In genomic region chr9:33446507-33447403, GRCh38 we compare ENCODE assay signal across 7 cellular contexts. TPM values are rescaled to one million over a fixed set of nuclear protein-coding genes. Genes with fewer than 3 reads are reported as not detected.
DNase-seq lines count a peak whose midpoint lies in the region; ATAC-seq and TF ChIP-seq lines count a peak whose summit lies in the region.

No MANE protein-coding gene starts in this region.

- H4K20me1 ChIP-seq in fibroblast of lung (ENCODE audit: control insufficient read depth, extremely low read depth, insufficient read depth, low read length), result no peaks in the 10 kb centered on the region

- peaks cover 36% of the 10 kb centered on the region for H3K4me1 Mint-ChIP-seq in activated CD8-positive, alpha-beta memory T cell treated with anti-CD3 and anti-CD28 coated beads, Interleukin-2, amount 10 ng/mL, durations not matched to agents 7 days and 5 days
- peaks cover 23% of the 10 kb centered on the region for H3K4me1 Mint-ChIP-seq in type B pancreatic cell (ENCODE audit: unreplicated experiment)

- no peaks in the 10 kb centered on the region for H3K79me2 ChIP-seq in fibroblast of lung (ENCODE audit: control insufficient read depth, insufficient read depth, low read length)

- no peaks in the 10 kb centered on the region for H3K36me3 ChIP-seq in fibroblast of lung (ENCODE audit: control insufficient read depth, insufficient read depth, low read length)
- no peaks in the 10 kb centered on the region for H3K36me3 ChIP-seq in neuronal stem cell (replicated peaks in 1 of 2; ENCODE audit: control insufficient read depth in 2 of 2, insufficient read depth in 2 of 2, low read length in 2 of 2)

- H3K9me3 ChIP-seq in fibroblast of lung (ENCODE audit: control insufficient read depth, insufficient read depth, low read depth, low read length) (no peaks in the 10 kb centered on the region), neuronal stem cell (replicated peaks in 1 of 2; ENCODE audit: control insufficient read depth in 2 of 2, insufficient read depth in 1 of 2, low read depth in 1 of 2, low read length in 2 of 2) (peaks cover 0 to 2% of the 10 kb centered on the region in 2 donors)

- no peak overlapping the region for H2BK12ac ChIP-seq in neuronal stem cell (ENCODE audit: low read length)

- no peak overlapping the region for H3K23ac ChIP-seq in neuronal stem cell (ENCODE audit: low read depth, low read length, poor library complexity)

- no peak overlapping the region for H2BK120ac ChIP-seq in neuronal stem cell (ENCODE audit: low read depth, low read length)

- H3K4me1 ChIP-seq in fibroblast of lung (ENCODE audit: control insufficient read depth, extremely low read depth, insufficient read depth, low read length) (peaks cover 4% of the 10 kb centered on the region), neuronal stem cell (ENCODE audit: control insufficient read depth in 2 of 2, insufficient read depth in 1 of 2, low read depth in 1 of 2, low read length in 2 of 2) (peaks cover 10 to 23% of the 10 kb centered on the region in 2 donors)

- H3K36me3 Mint-ChIP-seq in activated CD8-positive, alpha-beta memory T cell treated with anti-CD3 and anti-CD28 coated beads, Interleukin-2, amount 10 ng/mL, durations not matched to agents 7 days and 5 days, result no peaks in the 10 kb centered on the region
- H3K36me3 Mint-ChIP-seq in type B pancreatic cell, result no peaks in the 10 kb centered on the region

- H3K9ac ChIP-seq in fibroblast of lung (ENCODE audit: insufficient read depth, low read length), result no peak overlapping the region
- peak overlapping the region; percentile 74 for H3K9ac ChIP-seq in neuronal stem cell (ENCODE audit: low read depth, low read length, poor library complexity)

- no peak overlapping the region for H2BK5ac ChIP-seq in neuronal stem cell (ENCODE audit: low read length)

- peak overlapping the region; percentile 78 for H3K4me3 Mint-ChIP-seq in activated CD8-positive, alpha-beta memory T cell treated with anti-CD3 and anti-CD28 coated beads, Interleukin-2, amount 10 ng/mL, durations not matched to agents 7 days and 5 days
- H3K4me3 Mint-ChIP-seq in type B pancreatic cell, result peak overlapping the region; percentile 86

- no peak overlapping the region for H2BK15ac ChIP-seq in neuronal stem cell (ENCODE audit: low read length)

- H2AFZ ChIP-seq in fibroblast of lung (ENCODE audit: low read length), result peak overlapping the region; percentile 15
- peak overlapping the region; percentile 91 for H2AFZ ChIP-seq in neuronal stem cell (ENCODE audit: low read length)

- H3K18ac ChIP-seq in neuronal stem cell (ENCODE audit: low read length), result peak overlapping the region; percentile 9

- H3K27ac Mint-ChIP-seq in activated CD8-positive, alpha-beta memory T cell treated with anti-CD3 and anti-CD28 coated beads, Interleukin-2, amount 10 ng/mL, durations not matched to agents 7 days and 5 days, result peak overlapping the region; percentile 88
- H3K27ac Mint-ChIP-seq in type B pancreatic cell, result peak overlapping the region; percentile 86

- DNase-seq in NCI-H1694 (lab: John Stamatoyannopoulos, UW), result peak; percentile 62
- DNase-seq in activated CD8-positive, alpha-beta memory T cell treated with anti-CD3 and anti-CD28 coated beads, Interleukin-2, amount 10 ng/mL, durations not matched to agents 7 days and 5 days, result peak; percentile 87
- DNase-seq in fibroblast of lung (ENCODE audit: low read depth in 2 of 2), result peak; percentile 52 to 58
- no peak for DNase-seq in neuronal stem cell (ENCODE audit: low spot score)
- no peak for DNase-seq in type B pancreatic cell (ENCODE audit: extremely low spot score, unreplicated experiment)

- no peak overlapping the region for H4K91ac ChIP-seq in neuronal stem cell (ENCODE audit: low read depth, low read length, poor library complexity)

- no peak overlapping the region for H2AK5ac ChIP-seq in neuronal stem cell (ENCODE audit: low read depth, low read length)

- H3K27me3 Mint-ChIP-seq in activated CD8-positive, alpha-beta memory T cell treated with anti-CD3 and anti-CD28 coated beads, Interleukin-2, amount 10 ng/mL, durations not matched to agents 7 days and 5 days, result no peaks in the 10 kb centered on the region
- H3K27me3 Mint-ChIP-seq in type B pancreatic cell, result peaks cover 25% of the 10 kb centered on the region

- TF ChIP-seq CTCF in fibroblast of lung (conservative IDR thresholded peaks at IDR 0.05 in 1 of 2, IDR thresholded peaks at IDR 0.05 in 1 of 2; ENCODE audit: low read depth in 1 of 2, low read length in 2 of 2) (no peak), type B pancreatic cell (conservative IDR thresholded peaks at IDR 0.05) (no peak)

- ATAC-seq in GM18511 (IDR thresholded peaks at IDR 0.05; ENCODE audit: unreplicated experiment), result peak; percentile 86
- ATAC-seq in HG02642 (IDR thresholded peaks at IDR 0.05; ENCODE audit: poor library complexity, unreplicated experiment), result peak; percentile 79
- ATAC-seq in activated CD8-positive, alpha-beta memory T cell treated with anti-CD3 and anti-CD28 coated beads, Interleukin-2, amount 10 ng/mL, durations not matched to agents 7 days and 5 days, result peak; percentile 77

- H3K27ac ChIP-seq in fibroblast of lung (ENCODE audit: insufficient read depth, low read length) (no peak overlapping the region), neuronal stem cell (replicated peaks; ENCODE audit: low read length) (no peak overlapping the region)

- H3K4me3 ChIP-seq in fibroblast of lung (replicated peaks in 1 of 4; ENCODE audit: control extremely low read depth in 1 of 4, insufficient read depth in 1 of 4, low read depth in 3 of 4, low read length in 4 of 4) (peak overlapping the region; percentile 23 to 64 (median 50)), neuronal stem cell (ENCODE audit: low read length in 2 of 2) (peak overlapping the region; percentile 31 to 34)

- H4K8ac ChIP-seq in neuronal stem cell (ENCODE audit: low read depth, low read length), result peak overlapping the region; percentile 94

- peaks cover 2% of the 10 kb centered on the region for H3K27me3 ChIP-seq in fibroblast of lung (ENCODE audit: control insufficient read depth, insufficient read depth, low read length)
- H3K27me3 ChIP-seq in neuronal stem cell (ENCODE audit: control insufficient read depth in 3 of 3, insufficient read depth in 3 of 3, low read depth in 1 of 3, low read length in 3 of 3), result peaks cover 0 to 43% (median 21%) of the 10 kb centered on the region in 3 experiments

- H3K79me1 ChIP-seq in neuronal stem cell (ENCODE audit: low read depth, low read length), result no peaks in the 10 kb centered on the region

- H3K4me2 ChIP-seq in fibroblast of lung (ENCODE audit: extremely low read depth, insufficient read depth, low read length) (peak overlapping the region; percentile 88), neuronal stem cell (ENCODE audit: insufficient read depth, low read length, poor library complexity, severe bottlenecking) (peak overlapping the region; percentile 74)

- H3K14ac ChIP-seq in neuronal stem cell (ENCODE audit: low read length), result no peak overlapping the region

- WGBS in neuronal stem cell (ENCODE audit: extremely low coverage in 2 of 2, insufficient read length in 2 of 2, insufficient replicate concordance in 1 of 2), 2 donors, result no CpG with 5 or more reads among the region's 21 CpGs

- CTCF ChIA-PET in activated CD8-positive, alpha-beta memory T cell treated with anti-CD3 and anti-CD28 coated beads, Interleukin-2, amount 10 ng/mL, durations not matched to agents 7 days and 5 days (lab: Charles Lee), result interaction anchor here (0.9 to 8.7 kb wide), 10 partner anchors 9 to 75 kb away, joined by 3 to 233 read pairs (median 5); partner anchors contain the start of gene NOL6

- no peak overlapping the region for H3K4ac ChIP-seq in neuronal stem cell (ENCODE audit: low read length)

- H3K9me3 Mint-ChIP-seq in activated CD8-positive, alpha-beta memory T cell treated with anti-CD3 and anti-CD28 coated beads, Interleukin-2, amount 10 ng/mL, durations not matched to agents 7 days and 5 days (ENCODE audit: low read depth), result no peaks in the 10 kb centered on the region
- no peaks in the 10 kb centered on the region for H3K9me3 Mint-ChIP-seq in type B pancreatic cell

RNA-seq across cellular contexts. Expression of gene AQP3, which starts 0.6 kb away (rescaled TPM):
- total RNA-seq in activated CD8-positive, alpha-beta memory T cell treated with anti-CD3 and anti-CD28 coated beads, Interleukin-2, amount 10 ng/mL, durations not matched to agents 7 days and 5 days, result 10 to 100 TPM in 1 of 2 experiments, 1 to 10 TPM in 1; 2.8 to 10.4 TPM
- 9.0 and 16.2 TPM in 2 replicates for total RNA-seq in fibroblast of lung
- 3.2 and 4.4 TPM in 2 replicates for polyA plus RNA-seq in fibroblast of lung
- polyA plus RNA-seq in fibroblast of lung (2012), result 4.4 and 5.9 TPM in 2 replicates
- 5.2 and 7.7 TPM in 2 replicates for polyA minus RNA-seq in fibroblast of lung (ENCODE audit: low replicate concordance)
- 0.96 TPM for polyA plus RNA-seq in neuronal stem cell (2013, experiment 1 of 2)
- polyA plus RNA-seq in neuronal stem cell (2013, experiment 2 of 2), result 1.1 TPM
- 33.1 and 67.0 TPM in 2 replicates for total RNA-seq in type B pancreatic cell (ENCODE audit: low replicate concordance)

RNA-seq across cellular contexts. Expression of gene NOL6, which starts 27.0 kb away (rescaled TPM):
- 10 to 100 TPM; 34.3 to 43.1 TPM for total RNA-seq in activated CD8-positive, alpha-beta memory T cell treated with anti-CD3 and anti-CD28 coated beads, Interleukin-2, amount 10 ng/mL, durations not matched to agents 7 days and 5 days
- total RNA-seq in fibroblast of lung (13.4 and 15.2 TPM in 2 replicates), type B pancreatic cell (ENCODE audit: low replicate concordance) (39.2 and 46.3 TPM in 2 replicates)
- 24.4 and 34.2 TPM in 2 replicates for polyA plus RNA-seq in fibroblast of lung
- 28.9 and 37.8 TPM in 2 replicates for polyA plus RNA-seq in fibroblast of lung (2012)
- 95.9 and 134 TPM in 2 replicates for polyA minus RNA-seq in fibroblast of lung (ENCODE audit: low replicate concordance)
- polyA plus RNA-seq in neuronal stem cell (2013, experiment 1 of 2), result 10.4 TPM
- 10.7 TPM for polyA plus RNA-seq in neuronal stem cell (2013, experiment 2 of 2)

RNA-seq across cellular contexts. Expression of gene AQP7, which starts 44.4 kb away (rescaled TPM):
- total RNA-seq in activated CD8-positive, alpha-beta memory T cell treated with anti-CD3 and anti-CD28 coated beads, Interleukin-2, amount 10 ng/mL, durations not matched to agents 7 days and 5 days, result not detected
- 0.26 and 0.83 TPM in 2 replicates for total RNA-seq in fibroblast of lung
- polyA plus RNA-seq in fibroblast of lung, result 0.05 and 0.09 TPM in 2 replicates
- polyA plus RNA-seq in fibroblast of lung (2012), result 0.22 TPM in 1 of 2 replicates, not detected in the other
- polyA minus RNA-seq in fibroblast of lung (ENCODE audit: low replicate concordance), result not detected in 2 replicates
- not detected for polyA plus RNA-seq in neuronal stem cell (2013, experiment 1 of 2)
- not detected for polyA plus RNA-seq in neuronal stem cell (2013, experiment 2 of 2)
- total RNA-seq in type B pancreatic cell (ENCODE audit: low replicate concordance), result 3.7 and 5.0 TPM in 2 replicates

Comparison
In these comparisons a context has a peak if more than half of its experiments do, and no peak if none do; other contexts are left out.
1. DNase-seq: peak in NCI-H1694 (single experiment), activated CD8-positive, alpha-beta memory T cell treated with anti-CD3 and anti-CD28 coated beads, Interleukin-2, amount 10 ng/mL, durations not matched to agents 7 days and 5 days (single experiment) and fibroblast of lung (2 of 2); none in neuronal stem cell (single experiment) and type B pancreatic cell (single experiment).
2. Peak in every context shown above with its lines, with median percentiles within 50 percentile points of each other: ATAC-seq.